ENCODE assay signal across 15 cellular contexts in the genomic region with DNA sequence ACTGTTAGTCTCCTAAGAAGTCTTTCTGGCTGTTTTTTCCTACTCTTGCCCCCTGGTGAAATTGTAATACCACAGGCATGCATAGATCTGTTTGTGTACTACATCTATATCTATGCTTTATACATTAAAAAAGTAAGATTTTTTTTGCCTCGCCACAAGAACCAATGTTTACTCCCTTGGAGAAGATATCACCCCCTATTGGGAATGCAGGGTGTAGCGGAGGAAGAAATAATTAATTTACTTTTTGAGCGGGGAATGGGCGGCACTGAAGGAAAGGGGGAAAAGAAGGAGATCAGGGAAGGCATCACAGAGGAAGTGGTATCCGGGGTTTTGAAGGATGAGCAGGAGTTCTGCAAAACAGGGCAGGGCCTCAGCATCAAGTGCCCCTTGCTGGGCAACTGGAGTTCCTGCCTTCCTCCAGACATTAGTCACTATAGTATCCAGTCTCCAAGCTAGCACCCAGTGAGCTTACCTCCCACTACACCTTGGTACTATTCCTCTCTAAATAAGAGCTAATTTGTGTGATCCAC.
"Had no signal": no experiment of that assay in that cellular context is flagged by ENCODE, and none has a peak within 500 bp of the region (broad histone marks: within the 10 kb centered on the region; RNA-seq: fewer than 3 reads in every experiment).

No MANE protein-coding gene starts in this region.

- H3K79me2 ChIP-seq: hepatocyte, parathyroid adenoma had no signal

- DNase-seq: activated gamma-delta T cell treated with Interleukin-2 at 50 U/mL for 16 hours; activated naive CD8-positive, alpha-beta T cell treated with anti-CD3 and anti-CD28 coated beads for 36 hours; activated T-cell treated with anti-CD3 and anti-CD28 coated beads, Interleukin-2, amount 50 U/mL, for 72 hours; brain microvascular endothelial cell; cerebellar nuclear complex; gastrocnemius medialis; retina; stimulated activated CD4-positive, alpha-beta T cell treated with anti-CD3 and anti-CD28 coated beads, Interleukin-15, amount 100 ng/mL, for 24 hours; stimulated activated CD4-positive, alpha-beta T cell treated with anti-CD3 and anti-CD28 coated beads, Interleukin-4, amount 100 ng/mL, for 4 hours; stimulated activated naive CD8-positive, alpha-beta T cell treated with anti-CD3 and anti-CD28 coated beads, Interleukin-15, amount 100 ng/mL, for 72 hours had no signal

- H3K4me3 ChIP-seq: esophagus muscularis mucosa, gastrocnemius medialis, hepatocyte, thoracic aorta had no signal

- H3K9me3 ChIP-seq: esophagus muscularis mucosa, gastrocnemius medialis, thoracic aorta had no signal

- H2AFZ ChIP-seq: hepatocyte, parathyroid adenoma had no signal

- H3K9me3 Mint-ChIP-seq: activated naive CD8-positive, alpha-beta T cell treated with anti-CD3 and anti-CD28 coated beads for 36 hours; activated T-cell treated with anti-CD3 and anti-CD28 coated beads, Interleukin-2, amount 50 U/mL, for 72 hours; T-helper 2 cell treated with Interferon-gamma antibody and Interleukin-4, amounts not matched to agents 5 μg/mL and 100 μg/mL, for 36 hours had no signal

- H3K4me3 Mint-ChIP-seq: activated naive CD8-positive, alpha-beta T cell treated with anti-CD3 and anti-CD28 coated beads for 36 hours; activated T-cell treated with anti-CD3 and anti-CD28 coated beads, Interleukin-2, amount 50 U/mL, for 72 hours; stimulated activated naive CD8-positive, alpha-beta T cell treated with anti-CD3 and anti-CD28 coated beads, Interleukin-15, amount 100 ng/mL, for 72 hours; T-helper 2 cell treated with Interferon-gamma antibody and Interleukin-4, amounts not matched to agents 5 μg/mL and 100 μg/mL, for 36 hours had no signal

- H3K36me3 ChIP-seq: brain microvascular endothelial cell, esophagus muscularis mucosa, gastrocnemius medialis, thoracic aorta had no signal

- H3K4me2 ChIP-seq: hepatocyte had no signal

- H3K4me1 ChIP-seq: esophagus muscularis mucosa, gastrocnemius medialis, parathyroid adenoma had no signal

- H3K36me3 Mint-ChIP-seq: activated naive CD8-positive, alpha-beta T cell treated with anti-CD3 and anti-CD28 coated beads for 36 hours had no signal

- H3K27ac Mint-ChIP-seq: activated naive CD8-positive, alpha-beta T cell treated with anti-CD3 and anti-CD28 coated beads for 36 hours; activated T-cell treated with anti-CD3 and anti-CD28 coated beads, Interleukin-2, amount 50 U/mL, for 72 hours; stimulated activated naive CD8-positive, alpha-beta T cell treated with anti-CD3 and anti-CD28 coated beads, Interleukin-15, amount 100 ng/mL, for 72 hours; T-helper 2 cell treated with Interferon-gamma antibody and Interleukin-4, amounts not matched to agents 5 μg/mL and 100 μg/mL, for 36 hours had no signal

- H3K27me3 ChIP-seq: brain microvascular endothelial cell, gastrocnemius medialis, hepatocyte had no signal

- H3K27ac ChIP-seq: brain microvascular endothelial cell, esophagus muscularis mucosa, gastrocnemius medialis, hepatocyte, parathyroid adenoma, thoracic aorta had no signal
